Comparison of ENCODE assay signal across 8 cellular contexts in the genomic region with DNA sequence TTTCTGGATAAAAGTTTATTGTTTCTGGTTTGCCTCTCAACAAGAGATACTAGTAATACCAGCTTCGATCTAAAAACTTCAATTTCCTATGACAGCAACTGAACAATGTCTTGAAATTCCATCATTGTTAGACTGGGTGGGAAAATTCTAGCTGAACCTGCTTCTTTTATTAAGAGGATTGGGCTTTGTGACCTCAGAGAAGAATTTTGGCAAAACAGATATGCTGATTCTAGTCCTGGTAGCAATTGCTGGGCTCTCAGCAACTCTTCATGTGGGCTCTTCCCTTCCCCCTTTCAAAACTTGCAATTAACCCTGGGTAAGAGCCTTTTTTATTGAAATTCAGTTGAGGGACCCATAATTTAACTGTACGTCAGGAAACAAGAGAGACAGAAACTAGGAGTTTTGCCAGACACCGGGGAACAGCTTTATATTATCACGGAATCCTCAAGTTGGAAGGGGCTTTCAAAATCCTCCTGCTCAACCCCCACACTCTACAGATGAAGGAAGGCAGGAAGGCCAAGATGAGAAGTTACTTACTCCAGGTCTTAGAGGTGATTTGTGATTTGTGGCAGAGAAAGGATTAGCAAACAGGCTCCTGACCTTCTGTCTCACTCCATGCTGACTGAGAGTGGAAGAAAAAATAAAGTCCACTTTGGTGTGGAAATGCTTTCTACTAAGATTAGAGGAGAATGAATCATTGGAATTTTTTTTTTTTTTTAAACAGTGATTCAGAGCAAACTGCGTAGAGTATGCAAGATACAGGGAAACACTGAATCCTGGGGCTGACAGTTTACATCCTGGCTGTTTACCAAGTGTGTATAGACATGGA.
DNase-seq lines count a peak whose midpoint lies in the region; ATAC-seq, FAIRE-seq and TF ChIP-seq lines count a peak whose summit lies in the region.

No MANE protein-coding gene starts in this region.

- H3K27me3 ChIP-seq in AG04450 (ENCODE audit: control insufficient read depth, insufficient read depth, low read length), result no peaks in the 10 kb centered on the region
- no peaks in the 10 kb centered on the region for H3K27me3 ChIP-seq in HUES48 (ENCODE audit: control insufficient read depth, insufficient read depth, low read length)
- no peaks in the 10 kb centered on the region for H3K27me3 ChIP-seq in bronchial epithelial cell (ENCODE audit: control insufficient read depth, insufficient read depth, low read length)
- H3K27me3 ChIP-seq in mucosa of stomach (ENCODE audit: control insufficient read depth, insufficient read depth, low read length), result no peaks in the 10 kb centered on the region

- no peak for ATAC-seq in GM18517 (IDR thresholded peaks at IDR 0.05; ENCODE audit: unreplicated experiment)

- CTCF ChIA-PET in AG04450 (lab: Charles Lee), result interaction anchor here (1.2 to 1.3 kb wide), 2 partner anchors 155 to 404 kb away, joined by 3 to 4 read pairs; no protein-coding TSS in a partner anchor

- H3K9me3 ChIP-seq in AG04450 (ENCODE audit: control insufficient read depth, insufficient read depth, low read length), result no peaks in the 10 kb centered on the region
- no peaks in the 10 kb centered on the region for H3K9me3 ChIP-seq in HUES48 (ENCODE audit: control insufficient read depth, insufficient read depth, low read length)
- H3K9me3 ChIP-seq in mucosa of stomach (ENCODE audit: control insufficient read depth, low read length), result no peaks in the 10 kb centered on the region

- no peak for TF ChIP-seq CTCF in AG04450 (IDR thresholded peaks at IDR 0.05; ENCODE audit: low read depth, low read length)
- no peak for TF ChIP-seq CTCF in bronchial epithelial cell (IDR thresholded peaks at IDR 0.05; ENCODE audit: insufficient read depth, low read length, severe bottlenecking)
- TF ChIP-seq CTCF in GM10266 (IDR thresholded peaks at IDR 0.05; ENCODE audit: control insufficient read depth, insufficient read depth, low read depth, missing control alignments), result no peak

- H3K36me3 ChIP-seq in HUES48 (ENCODE audit: control insufficient read depth, insufficient read depth, low read length) (no peaks in the 10 kb centered on the region), bronchial epithelial cell (ENCODE audit: control insufficient read depth, insufficient read depth, low read length) (no peaks in the 10 kb centered on the region), mucosa of stomach (ENCODE audit: control insufficient read depth, insufficient read depth, low read length) (no peaks in the 10 kb centered on the region)

- H3K4me1 ChIP-seq in HUES48 (ENCODE audit: control insufficient read depth, insufficient read depth, low read length) (peaks cover 24% of the 10 kb centered on the region), mucosa of stomach (ENCODE audit: control insufficient read depth, insufficient read depth, low read length) (peaks cover 63% of the 10 kb centered on the region)

- peak overlapping the region; percentile 26 for H3K4me3 ChIP-seq in AG04450 (ENCODE audit: low read depth, low read length)
- peak overlapping the region; percentile 22; the same call in 1 of the 2 replicates for H3K4me3 ChIP-seq in HUES48 (ENCODE audit: low read depth, low read length)
- no peak overlapping the region for H3K4me3 ChIP-seq in bronchial epithelial cell (ENCODE audit: low read depth, low read length)
- H3K4me3 ChIP-seq in mucosa of stomach (ENCODE audit: low read length), result peak overlapping the region; percentile 20

- H3K27ac ChIP-seq in AG04450 (ENCODE audit: low read depth, low read length), result peak overlapping the region; percentile 85
- H3K27ac ChIP-seq in HUES48 (ENCODE audit: low read depth, low read length), result peak overlapping the region; percentile 62

- DNase-seq in AG04450 (ENCODE audit: low read depth, low spot score), result peak; percentile 78
- peak; percentile 95 for DNase-seq in bronchial epithelial cell (ENCODE audit: low read depth)
- no peak for DNase-seq in GM10266 (ENCODE audit: extremely low spot score)
- DNase-seq in putamen (ENCODE audit: low spot score), result no peak
- no peak for DNase-seq in cerebellar nuclear complex (lab: John Stamatoyannopoulos, UW)

- POLR2A ChIA-PET in AG04450 (lab: Yijun Ruan, JAX), result interaction anchor here (1.0 to 1.2 kb wide), 2 partner anchors 74 to 105 kb away, joined by 3 to 6 read pairs; no protein-coding TSS in a partner anchor

- H3K9ac ChIP-seq in HUES48 (ENCODE audit: low read depth, low read length), result no peak overlapping the region
- peak overlapping the region; percentile 66 for H3K9ac ChIP-seq in mucosa of stomach (ENCODE audit: low read length)

- no peak for FAIRE-seq in bronchial epithelial cell (lab: Jason Lieb, UNC)

Comparison
In these comparisons a context has a peak if more than half of its experiments do, and no peak if none do; other contexts are left out.
1. DNase-seq: peak in AG04450 (single experiment) and bronchial epithelial cell (single experiment); none in GM10266 (single experiment), putamen (single experiment) and cerebellar nuclear complex (0 of 2).